Comparison of ENCODE assay signal across 22 cellular contexts in genomic region chr15:69795601-69796000, GRCh38.
A peak's percentile ranks its signal among the peaks of the same experiment; 100 is the strongest.
DNase-seq lines count a peak whose midpoint lies in the region; ATAC-seq lines count a peak whose summit lies in the region.
"Had no signal": no experiment of that assay in that cellular context is flagged by ENCODE, and none has a peak within 500 bp of the region (broad histone marks: within the 10 kb centered on the region; RNA-seq: fewer than 3 reads in every experiment).

No MANE protein-coding gene starts in this region.

- no peak overlapping the region for H3K4me3 Mint-ChIP-seq in stimulated activated effector memory CD8-positive, alpha-beta T cell treated with anti-CD3 and anti-CD28 coated beads, Interleukin-12 subunit alpha, Interleukin-12 subunit beta, amount 100 ng/mL, for 72 hours
- H3K4me3 Mint-ChIP-seq: activated CD8-positive, alpha-beta memory T cell treated with anti-CD3 and anti-CD28 coated beads, Interleukin-2, amount 10 ng/mL, durations not matched to agents 7 days and 5 days; activated naive CD8-positive, alpha-beta T cell treated with anti-CD3 and anti-CD28 coated beads for 36 hours; activated T-helper 1 cell treated with anti-CD3 and anti-CD28 coated beads, Interleukin-12 subunit alpha, Interleukin-12 subunit beta, Interleukin-2, Interleukin-4 antibody, amounts not matched to agents 30 ng/mL and 10 ng/mL and 1 ng/mL, durations not matched to agents 14 hours and 24 hours and 36 hours; memory B cell; natural killer cell had no signal

- peaks cover 5% of the 10 kb centered on the region for H3K4me1 ChIP-seq in right cardiac atrium (ENCODE audit: control insufficient read depth, insufficient read depth, low read length)

- no peak overlapping the region for H3K4me3 ChIP-seq in right cardiac atrium (ENCODE audit: low read length)
- H3K4me3 ChIP-seq: BLaER1 treated with 17β-estradiol and CSF1 and Interleukin-3, amounts not matched to agents 10 nM and 100 nM; skin epidermis had no signal

- H3K4me1 Mint-ChIP-seq in stimulated activated effector memory CD8-positive, alpha-beta T cell treated with anti-CD3 and anti-CD28 coated beads, Interleukin-12 subunit alpha, Interleukin-12 subunit beta, amount 100 ng/mL, for 72 hours: peaks cover 7% of the 10 kb centered on the region
- H3K4me1 Mint-ChIP-seq: activated CD8-positive, alpha-beta memory T cell treated with anti-CD3 and anti-CD28 coated beads, Interleukin-2, amount 10 ng/mL, durations not matched to agents 7 days and 5 days; memory B cell; natural killer cell had no signal

- H3K27ac Mint-ChIP-seq in stimulated activated effector memory CD8-positive, alpha-beta T cell treated with anti-CD3 and anti-CD28 coated beads, Interleukin-12 subunit alpha, Interleukin-12 subunit beta, amount 100 ng/mL, for 72 hours: peak overlapping the region; percentile 45
- H3K27ac Mint-ChIP-seq: activated CD8-positive, alpha-beta memory T cell treated with anti-CD3 and anti-CD28 coated beads, Interleukin-2, amount 10 ng/mL, durations not matched to agents 7 days and 5 days; activated naive CD8-positive, alpha-beta T cell treated with anti-CD3 and anti-CD28 coated beads for 36 hours; activated T-helper 1 cell treated with anti-CD3 and anti-CD28 coated beads, Interleukin-12 subunit alpha, Interleukin-12 subunit beta, Interleukin-2, Interleukin-4 antibody, amounts not matched to agents 30 ng/mL and 10 ng/mL and 1 ng/mL, durations not matched to agents 14 hours and 24 hours and 36 hours; memory B cell; natural killer cell had no signal

- intact Hi-C loops in right cardiac atrium (cut with DNase I): no loop called here
- intact Hi-C loops in Right ventricle myocardium inferior (cut with DNase I): no loop called here

- no peak for ATAC-seq in right cardiac atrium
- no peak for ATAC-seq in Right ventricle myocardium inferior
- ATAC-seq in stimulated activated effector memory CD8-positive, alpha-beta T cell treated with anti-CD3 and anti-CD28 coated beads, Interleukin-12 subunit alpha, Interleukin-12 subunit beta, amount 100 ng/mL, for 72 hours: no peak
- ATAC-seq in HG02840 (IDR thresholded peaks at IDR 0.05; ENCODE audit: low FRiP score, unreplicated experiment): no peak
- ATAC-seq: activated CD8-positive, alpha-beta memory T cell treated with anti-CD3 and anti-CD28 coated beads, Interleukin-2, amount 10 ng/mL, durations not matched to agents 7 days and 5 days; HepG2; natural killer cell; stimulated activated naive CD8-positive, alpha-beta T cell treated with anti-CD3 and anti-CD28 coated beads, Interleukin-15, Interleukin-2, amounts not matched to agents 100 U/mL and 50 U/mL, for 24 hours had no signal

- no peaks in the 10 kb centered on the region for H3K9me3 ChIP-seq in right cardiac atrium (ENCODE audit: control insufficient read depth, low read length)

- H3K27ac ChIP-seq in right cardiac atrium (ENCODE audit: low read length): peak overlapping the region; percentile 43
- H3K27ac ChIP-seq: BLaER1 treated with 17β-estradiol and CSF1 and Interleukin-3, amounts not matched to agents 10 nM and 100 nM had no signal

- no peaks in the 10 kb centered on the region for H3K27me3 ChIP-seq in right cardiac atrium (ENCODE audit: control insufficient read depth, insufficient read depth)

- DNase-seq in right cardiac atrium (no peak), Right ventricle myocardium inferior (ENCODE audit: missing footprints) (no peak), mesenteric fat pad (ENCODE audit: low spot score) (peak; percentile 22), anterior cingulate cortex (lab: John Stamatoyannopoulos, UW) (no peak), KG1 (lab: John Stamatoyannopoulos, UW) (no peak), NCI-H748 (lab: John Stamatoyannopoulos, UW; ENCODE audit: unreplicated experiment) (no peak)
- no peak for DNase-seq in stimulated activated effector memory CD8-positive, alpha-beta T cell treated with anti-CD3 and anti-CD28 coated beads, Interleukin-12 subunit alpha, Interleukin-12 subunit beta, amount 100 ng/mL, for 72 hours (ENCODE audit: low spot score in 2 of 2)
- DNase-seq: activated CD4-positive, alpha-beta T cell treated with anti-CD3 and anti-CD28 coated beads for 1 hour; activated CD8-positive, alpha-beta memory T cell treated with anti-CD3 and anti-CD28 coated beads, Interleukin-2, amount 10 ng/mL, durations not matched to agents 7 days and 5 days; activated naive CD8-positive, alpha-beta T cell treated with anti-CD3 and anti-CD28 coated beads for 36 hours; hippocampal formation; natural killer cell; NCI-H1436; NCI-H526 treated with DMSO at 0.1 percent for 48 hours; stimulated activated naive CD8-positive, alpha-beta T cell treated with anti-CD3 and anti-CD28 coated beads, Interleukin-15, Interleukin-2, amounts not matched to agents 100 U/mL and 50 U/mL, for 24 hours; SW 1271 had no signal

- WGBS in right cardiac atrium: 63% methylated on average over 6 of the region's 6 CpGs

- H3K9me3 Mint-ChIP-seq in stimulated activated effector memory CD8-positive, alpha-beta T cell treated with anti-CD3 and anti-CD28 coated beads, Interleukin-12 subunit alpha, Interleukin-12 subunit beta, amount 100 ng/mL, for 72 hours: peaks cover 6% of the 10 kb centered on the region
- H3K9me3 Mint-ChIP-seq: natural killer cell had no signal

- no peaks in the 10 kb centered on the region for H3K36me3 Mint-ChIP-seq in stimulated activated effector memory CD8-positive, alpha-beta T cell treated with anti-CD3 and anti-CD28 coated beads, Interleukin-12 subunit alpha, Interleukin-12 subunit beta, amount 100 ng/mL, for 72 hours
- H3K36me3 Mint-ChIP-seq: activated CD8-positive, alpha-beta memory T cell treated with anti-CD3 and anti-CD28 coated beads, Interleukin-2, amount 10 ng/mL, durations not matched to agents 7 days and 5 days; activated naive CD8-positive, alpha-beta T cell treated with anti-CD3 and anti-CD28 coated beads for 36 hours; memory B cell; natural killer cell had no signal
